Comparison of ENCODE assay signal across 1 cellular context in the genomic region with DNA sequence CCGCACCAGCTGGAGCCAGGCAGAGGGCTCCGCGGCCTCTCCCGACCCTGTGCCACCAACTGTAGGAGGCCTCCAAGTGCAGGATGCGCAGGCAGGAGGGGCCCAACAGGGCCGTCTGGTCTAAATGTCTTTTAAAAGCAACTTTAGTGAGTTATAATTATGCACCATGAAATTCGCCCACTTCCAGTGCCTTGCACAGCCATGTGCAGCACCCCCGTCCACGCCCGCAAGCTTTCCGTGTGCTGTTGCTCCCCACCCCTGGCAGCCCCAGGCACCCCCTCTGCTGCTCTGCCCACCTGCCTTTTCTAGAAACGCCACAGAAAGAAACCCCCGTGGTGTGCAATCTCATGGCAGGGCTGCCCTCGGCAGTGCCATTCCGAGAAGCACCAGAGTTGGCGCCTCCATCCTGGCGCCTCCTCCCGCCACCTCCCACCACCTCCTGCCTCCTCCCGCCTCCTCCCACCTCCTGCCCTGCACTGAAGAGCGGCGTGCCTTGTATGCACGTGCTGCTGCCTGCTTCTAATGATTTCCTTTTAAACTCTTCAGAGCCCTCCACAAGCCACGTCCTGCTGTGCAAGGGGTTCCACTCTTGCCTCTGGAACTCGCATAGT.
A peak's percentile ranks its signal among the peaks of the same experiment; 100 is the strongest.
TF ChIP-seq lines count a peak whose summit lies in the region.

No MANE protein-coding gene starts in this region.

TF ChIP-seq in K562, 482 proteins besides CTCF, POLR2A, EP300 and RAD21:
- TF ChIP-seq MAFF (IDR thresholded peaks at IDR 0.05; ENCODE audit: low read length), result no peak
- TF ChIP-seq JUNB (CRISPR knock-in tag; conservative IDR thresholded peaks at IDR 0.05), result no peak
- TF ChIP-seq, protein P1, sequence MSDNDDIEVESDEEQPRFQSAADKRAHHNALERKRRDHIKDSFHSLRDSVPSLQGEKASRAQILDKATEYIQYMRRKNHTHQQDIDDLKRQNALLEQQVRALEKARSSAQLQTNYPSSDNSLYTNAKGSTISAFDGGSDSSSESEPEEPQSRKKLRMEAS (CRISPR knock-in tag; IDR thresholded peaks at IDR 0.05), result peak; percentile 6; the same call in 1 of the 2 replicates
- TF ChIP-seq, protein P2, sequence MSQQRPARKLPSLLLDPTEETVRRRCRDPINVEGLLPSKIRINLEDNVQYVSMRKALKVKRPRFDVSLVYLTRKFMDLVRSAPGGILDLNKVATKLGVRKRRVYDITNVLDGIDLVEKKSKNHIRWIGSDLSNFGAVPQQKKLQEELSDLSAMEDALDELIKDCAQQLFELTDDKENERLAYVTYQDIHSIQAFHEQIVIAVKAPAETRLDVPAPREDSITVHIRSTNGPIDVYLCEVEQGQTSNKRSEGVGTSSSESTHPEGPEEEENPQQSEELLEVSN (IDR thresholded peaks at IDR 0.05; ENCODE audit: borderline replicate concordance in 1 of 2, extremely low read depth in 1 of 2, insufficient read depth in 1 of 2, insufficient read length in 1 of 2, low read depth in 1 of 2, low read length in 1 of 2, poor library complexity in 1 of 2, severe bottlenecking in 1 of 2), result peak in 1 of 2 experiments; percentile 53
- no peak for TF ChIP-seq FOXA3 (CRISPR knock-in tag; conservative IDR thresholded peaks at IDR 0.05 in 1 of 2, IDR thresholded peaks at IDR 0.05 in 1 of 2)
TF ChIP-seq in K562: peak in this region for 2.
